In genomic region chr1:190658907-190659306, GRCh38 we compare ENCODE assay signal across 14 cellular contexts.
"Had no signal": no experiment of that assay in that cellular context is flagged by ENCODE, and none has a peak within 500 bp of the region (broad histone marks: within the 10 kb centered on the region; RNA-seq: fewer than 3 reads in every experiment).

No MANE protein-coding gene starts in this region.

- DNase-seq: activated CD4-positive, alpha-beta T cell treated with anti-CD3 and anti-CD28 coated beads, Interleukin-2, amount 50 U/mL, for 4 hours; activated gamma-delta T cell; effector memory CD8-positive, alpha-beta T cell; left cardiac atrium; mesendoderm; naive thymus-derived CD4-positive, alpha-beta T cell; psoas muscle; right cardiac atrium; stimulated activated CD4-positive, alpha-beta T cell treated with anti-CD3 and anti-CD28 coated beads, Interleukin-2, amount 100 ng/mL, for 48 hours; T-helper 1 cell; T-helper 9 cell had no signal

- H3K27ac ChIP-seq: cardiac muscle cell, psoas muscle, skin epidermis, tibial nerve had no signal

- ATAC-seq: effector memory CD8-positive, alpha-beta T cell; left cardiac atrium; naive thymus-derived CD4-positive, alpha-beta T cell; psoas muscle; right cardiac atrium had no signal

- H3K27me3 ChIP-seq: cardiac muscle cell, tibial nerve had no signal

- H3K36me3 ChIP-seq: cardiac muscle cell, tibial nerve had no signal

- H3K4me1 ChIP-seq: psoas muscle, tibial nerve had no signal

- H3K4me3 ChIP-seq: cardiac muscle cell, psoas muscle, skin epidermis, tibial nerve had no signal

- H3K9me3 ChIP-seq: psoas muscle, tibial nerve had no signal
